9 cellular contexts compared by ENCODE assay signal in genomic region chr15:82043726-82044372, GRCh38. TPM values are rescaled to one million over a fixed set of nuclear protein-coding genes. Genes with fewer than 3 reads are reported as not detected.
A peak's percentile ranks its signal among the peaks of the same experiment; 100 is the strongest.
DNase-seq lines count a peak whose midpoint lies in the region; ATAC-seq and TF ChIP-seq lines count a peak whose summit lies in the region.
"Had no signal": no experiment of that assay in that cellular context is flagged by ENCODE, and none has a peak within 500 bp of the region (broad histone marks: within the 10 kb centered on the region; RNA-seq: fewer than 3 reads in every experiment).

No MANE protein-coding gene starts in this region.

- H3F3A ChIP-seq in neural progenitor cell (ENCODE audit: low read depth) = peaks cover 52% of the 10 kb centered on the region

- intact Hi-C loops in Panc1 (cut with micrococcal nuclease; ENCODE audit: unreplicated experiment) = loop anchor here (10.0 kb wide), 1 partner anchor 429 kb away; no protein-coding TSS in a partner anchor

- H3K27me3 Mint-ChIP-seq in CD4-positive, CD25-positive, alpha-beta regulatory T cell = peaks cover 44% of the 10 kb centered on the region
- H3K27me3 Mint-ChIP-seq in endothelial cell (ENCODE audit: unreplicated experiment) (peaks cover 13% of the 10 kb centered on the region), neural progenitor cell (ENCODE audit: insufficient read depth, low read depth) (peaks cover 13% of the 10 kb centered on the region)

- CTCF ChIA-PET in Panc1 (lab: Charles Lee) = no interaction called here

- H3K4me3 Mint-ChIP-seq in CD4-positive, CD25-positive, alpha-beta regulatory T cell = peak overlapping the region; percentile 73 to 92 (median 83)
- peak overlapping the region; percentile 99 for H3K4me3 Mint-ChIP-seq in endothelial cell (ENCODE audit: unreplicated experiment)
- H3K4me3 Mint-ChIP-seq in neural progenitor cell = peak overlapping the region; percentile 99

- no peaks in the 10 kb centered on the region for H3K36me3 ChIP-seq in CD4-positive, CD25-positive, alpha-beta regulatory T cell (ENCODE audit: control insufficient read depth, insufficient read depth, low read length)
- H3K36me3 ChIP-seq in Panc1 (ENCODE audit: control insufficient read depth, insufficient read depth, low read length) (no peaks in the 10 kb centered on the region; the same call in 1 of the 2 replicates), neural progenitor cell (peaks cover 10% of the 10 kb centered on the region)
- H3K36me3 ChIP-seq: neutrophil had no signal

- H3K4me2 ChIP-seq in neural progenitor cell = peak overlapping the region; percentile 89

- peaks cover 0 to 23% (median 2%) of the 10 kb centered on the region in 4 donors for H3K4me1 Mint-ChIP-seq in CD4-positive, CD25-positive, alpha-beta regulatory T cell
- H3K4me1 Mint-ChIP-seq in endothelial cell (ENCODE audit: unreplicated experiment) (peaks cover 31% of the 10 kb centered on the region), neural progenitor cell (peaks cover 33% of the 10 kb centered on the region)

- no peak for ATAC-seq in CD4-positive, CD25-positive, alpha-beta regulatory T cell (ENCODE audit: low read depth in 2 of 2)
- no peak for ATAC-seq in Panc1
- ATAC-seq in HG03135 (IDR thresholded peaks at IDR 0.05; ENCODE audit: unreplicated experiment) = no peak
- ATAC-seq in HG03095 (IDR thresholded peaks at IDR 0.05; ENCODE audit: unreplicated experiment) = no peak

- H3K27ac Mint-ChIP-seq in CD4-positive, CD25-positive, alpha-beta regulatory T cell = no peak overlapping the region
- H3K27ac Mint-ChIP-seq in endothelial cell (ENCODE audit: unreplicated experiment) = peak overlapping the region; percentile 84
- H3K27ac Mint-ChIP-seq in neural progenitor cell = no peak overlapping the region

- no peak for DNase-seq in CD4-positive, CD25-positive, alpha-beta regulatory T cell
- DNase-seq in Panc1 (ENCODE audit: low read depth, low spot score) (no peak), endothelial cell (ENCODE audit: low spot score) (peak; percentile 32), neural progenitor cell (ENCODE audit: low spot score) (peak; percentile 54), SKM-1 (lab: John Stamatoyannopoulos, UW; ENCODE audit: unreplicated experiment) (no peak)
- no peak for DNase-seq in NK-92 treated with Interleukin-12 subunit alpha and Interleukin-12 subunit beta, amount 100 ng/mL, for 24 hours (lab: John Stamatoyannopoulos, UW)

- H3K9me3 ChIP-seq in CD4-positive, CD25-positive, alpha-beta regulatory T cell (ENCODE audit: control insufficient read depth in 2 of 2, low read length in 2 of 2) = no peaks in the 10 kb centered on the region
- no peaks in the 10 kb centered on the region for H3K9me3 ChIP-seq in Panc1 (ENCODE audit: control insufficient read depth, insufficient read depth, low read depth, low read length)
- no peaks in the 10 kb centered on the region for H3K9me3 ChIP-seq in neural progenitor cell (ENCODE audit: low read depth)
- H3K9me3 ChIP-seq: neutrophil had no signal

- no peaks in the 10 kb centered on the region for H3K9me3 Mint-ChIP-seq in CD4-positive, CD25-positive, alpha-beta regulatory T cell
- H3K9me3 Mint-ChIP-seq in endothelial cell (ENCODE audit: unreplicated experiment) (no peaks in the 10 kb centered on the region), neural progenitor cell (no peaks in the 10 kb centered on the region)

- no peaks in the 10 kb centered on the region for H3K36me3 Mint-ChIP-seq in CD4-positive, CD25-positive, alpha-beta regulatory T cell
- peaks cover 17% of the 10 kb centered on the region for H3K36me3 Mint-ChIP-seq in endothelial cell (ENCODE audit: low read depth, unreplicated experiment)
- H3K36me3 Mint-ChIP-seq in neural progenitor cell = peaks cover 11% of the 10 kb centered on the region

- no peak for TF ChIP-seq CTCF in Panc1 (IDR thresholded peaks at IDR 0.05)
- no peak for TF ChIP-seq CTCF in endothelial cell (IDR thresholded peaks at IDR 0.05; ENCODE audit: unreplicated experiment)
- no peak for TF ChIP-seq CTCF in neural progenitor cell (IDR thresholded peaks at IDR 0.05)

- no peak overlapping the region for H3K9ac ChIP-seq in neural progenitor cell

- H3K79me2 ChIP-seq in neural progenitor cell (ENCODE audit: low read depth) = peaks cover 46% of the 10 kb centered on the region

- no peak overlapping the region for H3K27ac ChIP-seq in CD4-positive, CD25-positive, alpha-beta regulatory T cell (ENCODE audit: insufficient read depth, low read length, poor library complexity, severe bottlenecking)
- H3K27ac ChIP-seq in Panc1 (ENCODE audit: low read length) (no peak overlapping the region), neural progenitor cell (no peak overlapping the region)
- H3K27ac ChIP-seq: neutrophil had no signal

- peaks cover 57% of the 10 kb centered on the region for H4K20me1 ChIP-seq in neural progenitor cell (ENCODE audit: low read depth)

- in situ Hi-C loops in Panc1 (cut with HindIII; ENCODE audit: low pct_unique_long_range_greater_than_20kb, low sequenced_read_pairs) = no loop called here

- H2AFZ ChIP-seq in neural progenitor cell (replicated peaks) = no peak overlapping the region

- no TSS peak for BruUV-seq in Panc1 (replicated peaks; lab: Mats Ljungman, UMichigan)

- POLR2A ChIA-PET in Panc1 (lab: Charles Lee) = no interaction called here

- H3K4me3 ChIP-seq in CD4-positive, CD25-positive, alpha-beta regulatory T cell (ENCODE audit: low read depth, low read length) = no peak overlapping the region
- H3K4me3 ChIP-seq in Panc1 (ENCODE audit: low read depth in 2 of 2, low read length in 2 of 2) = peak overlapping the region; percentile 90 to 96
- H3K4me3 ChIP-seq in neural progenitor cell = peak overlapping the region; percentile 90

- H3K4me1 ChIP-seq in CD4-positive, CD25-positive, alpha-beta regulatory T cell (ENCODE audit: control insufficient read depth, insufficient read depth, low read length, poor library complexity, severe bottlenecking) = peaks cover 26% of the 10 kb centered on the region
- H3K4me1 ChIP-seq in Panc1 (ENCODE audit: control insufficient read depth, insufficient read depth, low read length) (peaks cover 7% of the 10 kb centered on the region), neural progenitor cell (peaks cover 43% of the 10 kb centered on the region)

- H3K27me3 ChIP-seq in CD4-positive, CD25-positive, alpha-beta regulatory T cell (ENCODE audit: control insufficient read depth, insufficient read depth, low read length) = peaks cover 6% of the 10 kb centered on the region
- peaks cover 8% of the 10 kb centered on the region for H3K27me3 ChIP-seq in Panc1 (ENCODE audit: control insufficient read depth, insufficient read depth, low read length)
- peaks cover 9% of the 10 kb centered on the region for H3K27me3 ChIP-seq in neural progenitor cell

RNA-seq across cellular contexts. Expression of gene MEX3B, which starts 2.0 kb away (rescaled TPM):
- total RNA-seq in CD4-positive, CD25-positive, alpha-beta regulatory T cell = 1.6 TPM
- polyA plus RNA-seq in CD4-positive, CD25-positive, alpha-beta regulatory T cell = not detected
- total RNA-seq in Panc1 (2021; ENCODE audit: unreplicated experiment) (8.5 TPM), endothelial cell (ENCODE audit: unreplicated experiment) (98.2 TPM), neural progenitor cell (ENCODE audit: low replicate concordance) (29.5 and 41.3 TPM in 2 replicates)
- polyA plus RNA-seq in Panc1 (2012; ENCODE audit: insufficient read length) = 7.8 TPM

Comparison
In these comparisons a context has a peak if more than half of its experiments do, and no peak if none do; other contexts are left out.
1. DNase-seq: peak in endothelial cell (single experiment) and neural progenitor cell (single experiment); none in CD4-positive, CD25-positive, alpha-beta regulatory T cell (0 of 3), Panc1 (single experiment), NK-92 treated with Interleukin-12 subunit alpha and Interleukin-12 subunit beta, amount 100 ng/mL, for 24 hours (single experiment) and SKM-1 (single experiment).
2. Peak in every context shown above with its lines, with median percentiles within 50 percentile points of each other: H3K4me3 Mint-ChIP-seq.